8 cellular contexts compared by ENCODE assay signal in the genomic region with DNA sequence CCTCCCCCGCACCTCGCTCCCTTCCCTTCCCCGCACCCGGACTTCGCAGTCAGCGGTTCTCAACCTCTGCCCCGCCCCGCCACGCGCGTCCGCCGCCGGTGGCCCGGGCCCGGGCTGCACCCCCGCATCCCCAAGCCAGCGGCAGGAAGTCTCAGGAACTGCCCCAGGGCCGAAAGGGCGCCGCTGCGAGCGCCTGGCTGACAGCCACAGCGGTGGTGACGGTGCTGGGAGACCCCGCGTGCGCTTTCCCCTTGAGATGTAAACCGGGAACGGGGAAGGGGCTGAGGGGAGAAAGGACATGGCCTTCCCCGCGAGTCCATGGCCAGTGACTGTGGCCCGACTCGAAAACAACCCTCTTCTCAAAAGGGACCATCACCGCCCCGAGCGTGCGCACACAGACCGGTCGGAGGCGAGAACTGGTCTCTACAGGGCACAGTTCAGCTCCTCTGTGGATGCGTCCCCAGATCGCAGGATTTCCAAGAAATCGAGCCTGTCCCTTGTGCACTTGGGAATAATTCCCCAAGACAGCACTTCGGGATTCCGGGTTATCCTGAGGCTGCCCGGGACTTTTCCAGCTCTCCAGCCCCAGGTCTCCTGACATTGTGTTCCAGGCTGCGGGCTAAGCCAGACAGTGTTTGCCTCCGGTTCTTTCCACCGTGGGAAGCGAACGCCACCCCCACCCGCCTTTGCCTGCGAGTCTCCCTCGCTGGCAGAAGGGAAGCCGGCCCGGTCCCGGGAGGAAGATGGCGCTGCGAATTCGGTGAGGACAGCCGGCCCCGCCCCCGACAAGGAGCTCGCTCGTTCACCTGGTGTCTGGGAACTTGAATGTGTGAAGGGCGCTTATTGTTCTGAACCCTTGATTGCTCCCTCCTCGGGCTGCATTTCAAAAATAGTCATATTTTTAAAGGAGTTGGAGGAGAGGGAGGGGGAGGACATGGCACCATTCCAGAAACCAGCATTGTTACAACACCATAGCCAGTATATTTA. TPM values are rescaled to one million over a fixed set of nuclear protein-coding genes. Genes with fewer than 3 reads are reported as not detected.
A peak's percentile ranks its signal among the peaks of the same experiment; 100 is the strongest.
DNase-seq lines count a peak whose midpoint lies in the region; ATAC-seq, FAIRE-seq and TF ChIP-seq lines count a peak whose summit lies in the region.
"Had no signal": no experiment of that assay in that cellular context is flagged by ENCODE, and none has a peak within 500 bp of the region (broad histone marks: within the 10 kb centered on the region; RNA-seq: fewer than 3 reads in every experiment).

No MANE protein-coding gene starts in this region.

- FAIRE-seq in kidney (lab: Jason Lieb, UNC) = no peak

- peak; percentile 4 for ATAC-seq in GM21786 (IDR thresholded peaks at IDR 0.05; ENCODE audit: unreplicated experiment)
- ATAC-seq in GM18870 (IDR thresholded peaks at IDR 0.05; ENCODE audit: unreplicated experiment) = no peak

- peak overlapping the region; percentile 78 for H3K27ac ChIP-seq in caudate nucleus (ENCODE audit: low read depth, low read length)
- H3K27ac ChIP-seq in kidney (ENCODE audit: low read depth in 2 of 2, low read length in 2 of 2) = peak overlapping the region; percentile 79 to 80
- no peak overlapping the region for H3K27ac ChIP-seq in smooth muscle cell (ENCODE audit: low read depth)

- H3K9me3 ChIP-seq in kidney (ENCODE audit: control insufficient read depth in 1 of 2, low read length in 2 of 2) (no peaks in the 10 kb centered on the region), smooth muscle cell (replicated peaks; ENCODE audit: low read depth) (no peaks in the 10 kb centered on the region)

- H3K36me3 ChIP-seq in kidney (ENCODE audit: control insufficient read depth in 1 of 2, insufficient read depth in 2 of 2, low read length in 2 of 2) (no peaks in the 10 kb centered on the region), smooth muscle cell (ENCODE audit: low read depth) (no peaks in the 10 kb centered on the region)

- H3K27me3 ChIP-seq in smooth muscle cell (ENCODE audit: low read depth) = peaks cover 88% of the 10 kb centered on the region

- H3K4me1 ChIP-seq in kidney (ENCODE audit: control insufficient read depth in 1 of 2, insufficient read depth in 1 of 2, low read depth in 1 of 2, low read length in 2 of 2) = peaks cover 0 to 20% of the 10 kb centered on the region in 2 donors
- no peaks in the 10 kb centered on the region for H3K4me1 ChIP-seq in smooth muscle cell (ENCODE audit: low read depth)

- 1% methylated on average over 65 of the region's 68 CpGs for WGBS in smooth muscle cell (ENCODE audit: low lambda C conversion rate)

- H3K9ac ChIP-seq in kidney (ENCODE audit: low read length in 2 of 2) (peak overlapping the region; percentile 46 to 62), smooth muscle cell (ENCODE audit: low read depth) (no peak overlapping the region)

- intact Hi-C loops in kidney (cut with DNase I) = no loop called here

- no peaks in the 10 kb centered on the region for H3F3A ChIP-seq in smooth muscle cell (ENCODE audit: low read depth)

- no peaks in the 10 kb centered on the region for H4K20me1 ChIP-seq in smooth muscle cell (ENCODE audit: low read depth)

- no peaks in the 10 kb centered on the region for H3K79me2 ChIP-seq in smooth muscle cell (ENCODE audit: low read depth)

- H3K4me3 ChIP-seq in kidney (ENCODE audit: low read length in 2 of 2) (peak overlapping the region; percentile 73), smooth muscle cell (peak overlapping the region; percentile 63)

- peak; percentile 79 for DNase-seq in NCI-H2227 treated with DMSO at 0.1 percent for 48 hours (lab: John Stamatoyannopoulos, UW)
- peak in 56 of 61 donors; percentile 4 to 88 (median 58) for DNase-seq in caudate nucleus (lab: John Stamatoyannopoulos, UW)
- peak; percentile 92 for DNase-seq in kidney
- DNase-seq in smooth muscle cell (lab: John Stamatoyannopoulos, UW; ENCODE audit: unreplicated experiment) = no peak
- no peak for DNase-seq in UCSD-AML1 (lab: John Stamatoyannopoulos, UW; ENCODE audit: unreplicated experiment)
- DNase-seq: T-cell had no signal

- peak overlapping the region; percentile 82 for H2AFZ ChIP-seq in smooth muscle cell (ENCODE audit: low read depth)

- peak overlapping the region; percentile 89 for H3K4me2 ChIP-seq in smooth muscle cell

- TF ChIP-seq CTCF in kidney (IDR thresholded peaks at IDR 0.05; ENCODE audit: borderline replicate concordance, extremely low read depth, insufficient read depth) (no peak), smooth muscle cell (IDR thresholded peaks at IDR 0.05; ENCODE audit: borderline replicate concordance, insufficient read depth, poor library complexity, severe bottlenecking) (no peak)

RNA-seq across cellular contexts. Expression of gene LRATD1, which starts 2.7 kb away (rescaled TPM):
- total RNA-seq in kidney (17.3 TPM), smooth muscle cell (7.0 and 9.3 TPM in 2 replicates)
- polyA plus RNA-seq in kidney (ENCODE audit: insufficient read depth, low read depth, low replicate concordance) (4.2 TPM), smooth muscle cell (4.6 and 7.9 TPM in 2 replicates)

Comparison
In these comparisons a context has a peak if more than half of its experiments do, and no peak if none do; other contexts are left out.
1. DNase-seq: peak in NCI-H2227 treated with DMSO at 0.1 percent for 48 hours (single experiment), caudate nucleus (56 of 61) and kidney (single experiment); none in smooth muscle cell (single experiment) and UCSD-AML1 (single experiment).